ENCODE assay signal across 13 cellular contexts in genomic region chr1:225565845-225566244, GRCh38.
A peak's percentile ranks its signal among the peaks of the same experiment; 100 is the strongest.
DNase-seq lines count a peak whose midpoint lies in the region; ATAC-seq and TF ChIP-seq lines count a peak whose summit lies in the region.
"Had no signal": no experiment of that assay in that cellular context is flagged by ENCODE, and none has a peak within 500 bp of the region (broad histone marks: within the 10 kb centered on the region; RNA-seq: fewer than 3 reads in every experiment).

No MANE protein-coding gene starts in this region.

- DNase-seq in WERI-Rb-1 (peak; percentile 24), left cardiac atrium (peak; percentile 28), smooth muscle cell (lab: John Stamatoyannopoulos, UW; ENCODE audit: unreplicated experiment) (no peak), MCF 10A (ENCODE audit: unreplicated experiment) (no peak), DMS53 treated with DMSO at 0.1 percent for 48 hours (lab: John Stamatoyannopoulos, UW; ENCODE audit: unreplicated experiment) (no peak), EL (no peak)
- no peak for DNase-seq in stimulated activated CD4-positive, alpha-beta T cell treated with anti-CD3 and anti-CD28 coated beads, Interleukin-4, amount 100 ng/mL, for 24 hours
- DNase-seq: CD8-positive, alpha-beta T cell; effector CD4-positive, alpha-beta T cell; Kasumi-1 had no signal

- ATAC-seq in left cardiac atrium, result peak; percentile 86 to 87
- ATAC-seq: CD8-positive, alpha-beta T cell had no signal

- no peak overlapping the region for H3K4me3 ChIP-seq in HUES48 (ENCODE audit: low read depth, low read length)
- peak overlapping the region; percentile 8 for H3K4me3 ChIP-seq in WERI-Rb-1 (ENCODE audit: low read depth, low read length)
- H3K4me3 ChIP-seq in smooth muscle cell, result no peak overlapping the region

- CTCF ChIA-PET in MCF 10A (lab: Yijun Ruan, JAX), result interaction anchor here (0.5 to 11.7 kb wide), 8 partner anchors 10 to 205 kb away, joined by 3 to 136 read pairs (median 4); no protein-coding TSS in a partner anchor

- H3K27ac Mint-ChIP-seq in MCF 10A (ENCODE audit: low read depth, unreplicated experiment), result no peak overlapping the region
- H3K27ac Mint-ChIP-seq: CD8-positive, alpha-beta T cell; memory B cell had no signal

- H4K20me1 ChIP-seq in smooth muscle cell (ENCODE audit: low read depth), result peaks cover 71% of the 10 kb centered on the region

- POLR2A ChIA-PET in MCF 10A (lab: Yijun Ruan, JAX), result interaction anchor here (0.7 to 2.8 kb wide), 12 partner anchors 10 to 743 kb away, joined by 3 to 19 read pairs (median 3); partner anchors contain the start of genes ENAH and LIN9

- peaks cover 59% of the 10 kb centered on the region for H3K36me3 Mint-ChIP-seq in MCF 10A (ENCODE audit: insufficient read depth, unreplicated experiment)
- H3K36me3 Mint-ChIP-seq: CD8-positive, alpha-beta T cell; memory B cell had no signal

- BruUV-seq in MCF 10A (replicated peaks; lab: Mats Ljungman, UMichigan), result no TSS peak

- H3K9me3 Mint-ChIP-seq in MCF 10A (ENCODE audit: unreplicated experiment), result no peaks in the 10 kb centered on the region
- H3K9me3 Mint-ChIP-seq: CD8-positive, alpha-beta T cell; memory B cell had no signal

- H3K27me3 ChIP-seq in HUES48 (ENCODE audit: control insufficient read depth, insufficient read depth, low read length) (no peaks in the 10 kb centered on the region), WERI-Rb-1 (ENCODE audit: insufficient read depth, low read depth, severe bottlenecking) (no peaks in the 10 kb centered on the region), smooth muscle cell (ENCODE audit: low read depth) (no peaks in the 10 kb centered on the region)

- peaks cover 13% of the 10 kb centered on the region; the same call in 1 of the 2 replicates for H3K4me1 ChIP-seq in HUES48 (ENCODE audit: control insufficient read depth, insufficient read depth, low read length)
- peaks cover 8% of the 10 kb centered on the region for H3K4me1 ChIP-seq in smooth muscle cell (ENCODE audit: low read depth)

- H3K9ac ChIP-seq in HUES48 (ENCODE audit: low read depth, low read length) (no peak overlapping the region), smooth muscle cell (ENCODE audit: low read depth) (no peak overlapping the region)

- H3K4me2 ChIP-seq in smooth muscle cell, result no peak overlapping the region

- 57% methylated on average over 7 of the region's 7 CpGs for WGBS in smooth muscle cell (ENCODE audit: low lambda C conversion rate)

- H3F3A ChIP-seq in smooth muscle cell (ENCODE audit: low read depth), result peaks cover 6% of the 10 kb centered on the region

- H2AFZ ChIP-seq in smooth muscle cell (ENCODE audit: low read depth), result no peak overlapping the region

- H3K36me3 ChIP-seq in HUES48 (ENCODE audit: control insufficient read depth, insufficient read depth, low read length), result peaks cover 52% of the 10 kb centered on the region
- peaks cover 6% of the 10 kb centered on the region; the same call in 1 of the 2 replicates for H3K36me3 ChIP-seq in WERI-Rb-1
- no peaks in the 10 kb centered on the region for H3K36me3 ChIP-seq in smooth muscle cell (ENCODE audit: low read depth)

- H3K27ac ChIP-seq in HUES48 (ENCODE audit: low read depth, low read length), result peak overlapping the region; percentile 31
- H3K27ac ChIP-seq in WERI-Rb-1, result peak overlapping the region; percentile 81
- peak overlapping the region; percentile 58 for H3K27ac ChIP-seq in smooth muscle cell (ENCODE audit: low read depth)
- H3K27ac ChIP-seq: VCaP had no signal

- no peak overlapping the region for H3K4me3 Mint-ChIP-seq in MCF 10A (ENCODE audit: unreplicated experiment)
- H3K4me3 Mint-ChIP-seq: CD8-positive, alpha-beta T cell; memory B cell had no signal

- H3K27me3 Mint-ChIP-seq in MCF 10A (ENCODE audit: insufficient read depth, unreplicated experiment), result no peaks in the 10 kb centered on the region

- no peaks in the 10 kb centered on the region for H3K9me3 ChIP-seq in HUES48 (ENCODE audit: control insufficient read depth, insufficient read depth, low read length)
- no peaks in the 10 kb centered on the region for H3K9me3 ChIP-seq in WERI-Rb-1 (ENCODE audit: severe bottlenecking)
- H3K9me3 ChIP-seq in smooth muscle cell (replicated peaks; ENCODE audit: low read depth), result no peaks in the 10 kb centered on the region

- intact Hi-C loops in left cardiac atrium (cut with DNase I), result no loop called here
- intact Hi-C loops in MCF 10A (cut with micrococcal nuclease), result no loop called here

- H3K4me1 Mint-ChIP-seq in MCF 10A (ENCODE audit: insufficient read depth, unreplicated experiment), result peaks cover 5% of the 10 kb centered on the region
- H3K4me1 Mint-ChIP-seq: memory B cell had no signal

- TF ChIP-seq CTCF in WERI-Rb-1 (IDR thresholded peaks at IDR 0.05; ENCODE audit: low read depth, low read length), result no peak
- no peak for TF ChIP-seq CTCF in smooth muscle cell (IDR thresholded peaks at IDR 0.05; ENCODE audit: borderline replicate concordance, insufficient read depth, poor library complexity, severe bottlenecking)
- no peak for TF ChIP-seq CTCF in MCF 10A (IDR thresholded peaks at IDR 0.05; ENCODE audit: unreplicated experiment)

- peaks cover 86% of the 10 kb centered on the region for H3K79me2 ChIP-seq in smooth muscle cell (ENCODE audit: low read depth)

Comparison
In these comparisons a context has a peak if more than half of its experiments do, and no peak if none do; other contexts are left out.
1. H3K27ac ChIP-seq: peak in every context shown above with its lines; median percentile 81 in WERI-Rb-1; 58 in smooth muscle cell; 31 in HUES48.
2. DNase-seq: peak in WERI-Rb-1 (single experiment) and left cardiac atrium (single experiment); none in smooth muscle cell (single experiment), MCF 10A (single experiment), stimulated activated CD4-positive, alpha-beta T cell treated with anti-CD3 and anti-CD28 coated beads, Interleukin-4, amount 100 ng/mL, for 24 hours (single experiment), DMS53 treated with DMSO at 0.1 percent for 48 hours (single experiment) and EL (single experiment).